In the genomic region with DNA sequence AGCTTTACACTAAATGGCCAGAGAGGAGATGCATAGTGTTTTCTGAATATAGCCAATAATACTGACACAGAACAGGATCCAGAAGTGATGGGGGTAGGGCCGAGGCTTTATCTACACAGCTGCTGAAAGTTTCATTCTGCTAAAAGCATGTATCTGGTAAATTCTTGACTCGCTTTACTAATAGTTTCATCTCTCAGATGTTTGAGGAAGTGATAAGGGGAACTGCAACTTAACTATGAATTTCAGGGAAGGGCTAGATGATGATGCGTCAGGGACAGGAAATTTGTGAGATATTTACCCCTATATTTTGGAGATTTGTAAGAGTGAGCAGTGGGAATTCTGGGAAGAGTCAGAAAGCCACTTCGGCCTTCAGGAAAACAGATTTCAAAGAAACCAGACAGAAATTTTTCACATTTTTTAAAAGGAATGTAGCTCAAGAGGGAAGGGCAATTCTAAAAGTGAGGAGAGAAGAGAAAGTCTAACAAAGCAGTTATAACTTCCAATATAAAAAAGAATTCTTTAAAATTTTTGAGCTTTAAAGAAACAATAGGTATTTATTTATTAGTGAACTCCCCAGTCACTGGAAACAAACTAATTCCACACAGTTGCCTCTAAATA, we compare ENCODE assay signal across 8 cellular contexts.
DNase-seq lines count a peak whose midpoint lies in the region; ATAC-seq and TF ChIP-seq lines count a peak whose summit lies in the region.

No MANE protein-coding gene starts in this region.

- H3K9me3 ChIP-seq in mammary epithelial cell (replicated peaks; ENCODE audit: insufficient read depth, low read length) (no peaks in the 10 kb centered on the region), OCI-LY7 (ENCODE audit: low read length) (peaks cover 5% of the 10 kb centered on the region; the same call in 1 of the 2 replicates), prostate gland (no peaks in the 10 kb centered on the region)

- no peaks in the 10 kb centered on the region for H3K9me3 Mint-ChIP-seq in MCF 10A (ENCODE audit: unreplicated experiment)
- peaks cover 3% of the 10 kb centered on the region for H3K9me3 Mint-ChIP-seq in stimulated activated effector memory CD8-positive, alpha-beta T cell treated with anti-CD3 and anti-CD28 coated beads, Interleukin-12 subunit alpha, Interleukin-12 subunit beta, amount 100 ng/mL, for 72 hours

- POLR2A ChIA-PET in MCF 10A (lab: Yijun Ruan, JAX), result no interaction called here
- POLR2A ChIA-PET in OCI-LY7 (lab: Charles Lee), result interaction anchor here (0.7 to 2.3 kb wide), 5 partner anchors 8 to 243 kb away, joined by 3 to 6 read pairs (median 3); partner anchors contain the start of gene BCAT1

- ATAC-seq in HG02938 (IDR thresholded peaks at IDR 0.05; ENCODE audit: unreplicated experiment), result peak; percentile 99
- ATAC-seq in stimulated activated effector memory CD8-positive, alpha-beta T cell treated with anti-CD3 and anti-CD28 coated beads, Interleukin-12 subunit alpha, Interleukin-12 subunit beta, amount 100 ng/mL, for 72 hours, result peak; percentile 50

- no peaks in the 10 kb centered on the region for H3K36me3 ChIP-seq in mammary epithelial cell (ENCODE audit: insufficient read depth, low read length)
- no peaks in the 10 kb centered on the region for H3K36me3 ChIP-seq in OCI-LY7 (ENCODE audit: insufficient read depth, low read length)
- no peaks in the 10 kb centered on the region for H3K36me3 ChIP-seq in prostate gland

- H3K4me3 Mint-ChIP-seq in MCF 10A (ENCODE audit: unreplicated experiment), result no peak overlapping the region
- H3K4me3 Mint-ChIP-seq in stimulated activated effector memory CD8-positive, alpha-beta T cell treated with anti-CD3 and anti-CD28 coated beads, Interleukin-12 subunit alpha, Interleukin-12 subunit beta, amount 100 ng/mL, for 72 hours, result peak overlapping the region; percentile 38

- CTCF ChIA-PET in MCF 10A (lab: Yijun Ruan, JAX), result interaction anchor here (0.6 kb wide), 1 partner anchor 1789 kb away, joined by 5 read pairs; no protein-coding TSS in a partner anchor
- CTCF ChIA-PET in mammary epithelial cell (lab: Charles Lee; ENCODE audit: low non-redundant PET), result no interaction called here
- CTCF ChIA-PET in OCI-LY7 (lab: Charles Lee; ENCODE audit: unreplicated experiment), result no interaction called here

- DNase-seq in MCF 10A (ENCODE audit: unreplicated experiment), result no peak
- no peak for DNase-seq in mammary epithelial cell
- peak; percentile 90 for DNase-seq in OCI-LY7 (ENCODE audit: low spot score)
- DNase-seq in stimulated activated effector memory CD8-positive, alpha-beta T cell treated with anti-CD3 and anti-CD28 coated beads, Interleukin-12 subunit alpha, Interleukin-12 subunit beta, amount 100 ng/mL, for 72 hours (ENCODE audit: low spot score in 2 of 2), result no peak
- DNase-seq in amniotic stem cell (lab: John Stamatoyannopoulos, UW), result no peak
- no peak for DNase-seq in prostate gland (ENCODE audit: low spot score)
- no peak for DNase-seq in DMS 273 (lab: John Stamatoyannopoulos, UW; ENCODE audit: unreplicated experiment)

- H3K4me1 ChIP-seq in mammary epithelial cell (ENCODE audit: insufficient read depth, low read length) (no peaks in the 10 kb centered on the region), OCI-LY7 (ENCODE audit: insufficient read depth, low read length, poor library complexity, severe bottlenecking) (peaks cover 32% of the 10 kb centered on the region), prostate gland (replicated peaks) (no peaks in the 10 kb centered on the region)

- BruUV-seq in MCF 10A (replicated peaks; lab: Mats Ljungman, UMichigan), result no TSS peak
- BruUV-seq in mammary epithelial cell (replicated peaks; lab: Mats Ljungman, UMichigan), result no TSS peak
- no TSS peak for BruUV-seq in OCI-LY7 (replicated peaks; lab: Mats Ljungman, UMichigan)

- no peak overlapping the region for H3K9ac ChIP-seq in mammary epithelial cell (ENCODE audit: insufficient read depth, low read length)

- in situ Hi-C loops in mammary epithelial cell (cut with MboI; ENCODE audit: low sequenced_read_pairs in 2 of 2), result no loop called here

- H2AFZ ChIP-seq in mammary epithelial cell (ENCODE audit: low read depth, low read length) (no peak overlapping the region), OCI-LY7 (ENCODE audit: low read length) (peak overlapping the region; percentile 52; the same call in 1 of the 2 replicates)

- no peaks in the 10 kb centered on the region for H3K79me2 ChIP-seq in mammary epithelial cell (ENCODE audit: insufficient read depth, low read length)
- H3K79me2 ChIP-seq in OCI-LY7 (ENCODE audit: insufficient read depth, low read depth, low read length), result no peaks in the 10 kb centered on the region

- H4K20me1 ChIP-seq in mammary epithelial cell (ENCODE audit: insufficient read depth, low read length) (no peaks in the 10 kb centered on the region), OCI-LY7 (ENCODE audit: insufficient read depth, low read length) (no peaks in the 10 kb centered on the region)

- H3K4me3 ChIP-seq in mammary epithelial cell (replicated peaks in 1 of 3; ENCODE audit: insufficient read depth in 1 of 3, low read depth in 2 of 3, low read length in 3 of 3) (no peak overlapping the region), OCI-LY7 (ENCODE audit: low read depth, low read length, poor library complexity, severe bottlenecking) (peak overlapping the region; percentile 57), prostate gland (no peak overlapping the region)

- TF ChIP-seq CTCF in MCF 10A (IDR thresholded peaks at IDR 0.05; ENCODE audit: unreplicated experiment) (no peak), mammary epithelial cell (conservative IDR thresholded peaks at IDR 0.05 in 1 of 2, IDR thresholded peaks at IDR 0.05 in 1 of 2; ENCODE audit: extremely low read depth in 1 of 2, insufficient read depth in 1 of 2, low read depth in 1 of 2, low read length in 2 of 2) (no peak), OCI-LY7 (conservative IDR thresholded peaks at IDR 0.05; ENCODE audit: low read length) (no peak), prostate gland (IDR thresholded peaks at IDR 0.05) (no peak)

- 68% methylated on average over 4 of the region's 4 CpGs for WGBS in mammary epithelial cell (ENCODE audit: low coverage, missing lambda C conversion rate)
- WGBS in prostate gland, result 66% methylated on average over 4 of the region's 4 CpGs

- no peak overlapping the region for H3K27ac ChIP-seq in mammary epithelial cell (ENCODE audit: insufficient read depth, low read depth, low read length)
- H3K27ac ChIP-seq in OCI-LY7 (ENCODE audit: low read depth, low read length, poor library complexity, severe bottlenecking), result peak overlapping the region; percentile 74
- no peak overlapping the region for H3K27ac ChIP-seq in prostate gland

- H3K4me2 ChIP-seq in mammary epithelial cell (ENCODE audit: insufficient read depth, low read depth, low read length) (no peak overlapping the region), OCI-LY7 (ENCODE audit: low read length) (peak overlapping the region; percentile 96)

- H3K27me3 Mint-ChIP-seq in MCF 10A (ENCODE audit: insufficient read depth, unreplicated experiment), result no peaks in the 10 kb centered on the region

- H3K27me3 ChIP-seq in mammary epithelial cell (ENCODE audit: insufficient read depth, low read length) (peaks cover 2% of the 10 kb centered on the region), prostate gland (replicated peaks; ENCODE audit: insufficient read depth) (no peaks in the 10 kb centered on the region)

- dilution Hi-C loops in mammary epithelial cell (cut with HindIII; ENCODE audit: low sequenced_read_pairs), result no loop called here

- H3K4me1 Mint-ChIP-seq in MCF 10A (ENCODE audit: insufficient read depth, unreplicated experiment), result peaks cover 6% of the 10 kb centered on the region
- H3K4me1 Mint-ChIP-seq in stimulated activated effector memory CD8-positive, alpha-beta T cell treated with anti-CD3 and anti-CD28 coated beads, Interleukin-12 subunit alpha, Interleukin-12 subunit beta, amount 100 ng/mL, for 72 hours, result peaks cover 17% of the 10 kb centered on the region

- no peak for TF ChIP-seq POLR2A in prostate gland (IDR thresholded peaks at IDR 0.05)

- intact Hi-C loops in MCF 10A (cut with micrococcal nuclease) (no loop called here), mammary epithelial cell (cut with micrococcal nuclease) (no loop called here), OCI-LY7 (cut with micrococcal nuclease; ENCODE audit: unreplicated experiment) (no loop called here), prostate gland (cut with DNase I) (no loop called here)

- H3K27ac Mint-ChIP-seq in MCF 10A (ENCODE audit: low read depth, unreplicated experiment), result peak overlapping the region; percentile 13
- peak overlapping the region; percentile 84 for H3K27ac Mint-ChIP-seq in stimulated activated effector memory CD8-positive, alpha-beta T cell treated with anti-CD3 and anti-CD28 coated beads, Interleukin-12 subunit alpha, Interleukin-12 subunit beta, amount 100 ng/mL, for 72 hours

- H3K9me2 ChIP-seq in OCI-LY7 (ENCODE audit: insufficient read depth, low read length), result no peaks in the 10 kb centered on the region

- H3K36me3 Mint-ChIP-seq in MCF 10A (ENCODE audit: insufficient read depth, unreplicated experiment), result no peaks in the 10 kb centered on the region
- H3K36me3 Mint-ChIP-seq in stimulated activated effector memory CD8-positive, alpha-beta T cell treated with anti-CD3 and anti-CD28 coated beads, Interleukin-12 subunit alpha, Interleukin-12 subunit beta, amount 100 ng/mL, for 72 hours, result no peaks in the 10 kb centered on the region
